ENCODE assay signal across 24 cellular contexts in genomic region chr14:20557212-20557542, GRCh38. TPM values are rescaled to one million over a fixed set of nuclear protein-coding genes. Genes with fewer than 3 reads are reported as not detected.
"Had no signal": no experiment of that assay in that cellular context is flagged by ENCODE, and none has a peak within 500 bp of the region (broad histone marks: within the 10 kb centered on the region; RNA-seq: fewer than 3 reads in every experiment).

No MANE protein-coding gene starts in this region.

- H3K4me3 ChIP-seq: dorsolateral prefrontal cortex, hepatocyte, mucosa of descending colon, ovary, suprapubic skin, thyroid gland, upper lobe of right lung, vagina had no signal

- H3K27ac Mint-ChIP-seq: naive thymus-derived CD8-positive, alpha-beta T cell had no signal

- H3K4me3 Mint-ChIP-seq: naive thymus-derived CD8-positive, alpha-beta T cell had no signal

- H3K27ac ChIP-seq: dorsolateral prefrontal cortex, hepatocyte, ovary, suprapubic skin, thyroid gland, upper lobe of right lung, vagina had no signal

- H3K9me3 Mint-ChIP-seq: naive thymus-derived CD8-positive, alpha-beta T cell had no signal

- H3K79me2 ChIP-seq: hepatocyte had no signal

- H3K4me1 ChIP-seq: suprapubic skin, thyroid gland, vagina had no signal

- H2AFZ ChIP-seq: hepatocyte had no signal

- H3K4me2 ChIP-seq: hepatocyte had no signal

- DNase-seq: cortex of kidney; dorsolateral prefrontal cortex; effector CD8-positive, alpha-beta T cell; head of caudate nucleus; left colon; mucosa of descending colon; naive thymus-derived CD8-positive, alpha-beta T cell; ovary; right cardiac atrium; small intestine; stimulated activated CD4-positive, alpha-beta T cell treated with anti-CD3 and anti-CD28 coated beads, Interleukin-2, amount 100 ng/mL, for 48 hours; stimulated activated naive CD8-positive, alpha-beta T cell treated with anti-CD3 and anti-CD28 coated beads, Interleukin-15, Interleukin-2, amounts not matched to agents 100 U/mL and 50 U/mL, for 24 hours; thyroid gland; upper lobe of right lung had no signal

- H3K36me3 ChIP-seq: ovary, suprapubic skin, thyroid gland, upper lobe of right lung, vagina had no signal

- FAIRE-seq: small intestine had no signal

- H3K27me3 ChIP-seq: hepatocyte, ovary, suprapubic skin, thyroid gland, vagina had no signal

- H3K36me3 Mint-ChIP-seq: naive thymus-derived CD8-positive, alpha-beta T cell had no signal

- H3K9me3 ChIP-seq: mucosa of descending colon, ovary, suprapubic skin, thyroid gland, upper lobe of right lung, vagina had no signal

- ATAC-seq: left colon; mucosa of descending colon; naive thymus-derived CD8-positive, alpha-beta T cell; right cardiac atrium; stimulated activated naive CD8-positive, alpha-beta T cell treated with anti-CD3 and anti-CD28 coated beads, Interleukin-15, Interleukin-2, amounts not matched to agents 100 U/mL and 50 U/mL, for 24 hours had no signal

RNA-seq across cellular contexts. Expression of gene RNASE9, which starts 3.7 kb away (rescaled TPM):
- total RNA-seq: dorsolateral prefrontal cortex; hepatocyte; kidney epithelial cell; left colon; liver; lung microvascular endothelial cell; mesenteric fat pad; mucosa of descending colon; naive thymus-derived CD8-positive, alpha-beta T cell; ovary; posterior vena cava; right cardiac atrium; suprapubic skin; thyroid gland; upper lobe of right lung; vagina had no signal
- polyA plus RNA-seq: esophagus; hepatocyte; liver; naive thymus-derived CD8-positive, alpha-beta T cell; neural cell; ovary; right cardiac atrium; small intestine had no signal

RNA-seq across cellular contexts. Expression of gene RNASE11, which starts 30.6 kb away (rescaled TPM):
- total RNA-seq: dorsolateral prefrontal cortex; hepatocyte; kidney epithelial cell; left colon; liver; lung microvascular endothelial cell; mesenteric fat pad; mucosa of descending colon; naive thymus-derived CD8-positive, alpha-beta T cell; ovary; posterior vena cava; right cardiac atrium; suprapubic skin; thyroid gland; upper lobe of right lung; vagina had no signal
- polyA plus RNA-seq: esophagus; hepatocyte; liver; naive thymus-derived CD8-positive, alpha-beta T cell; neural cell; right cardiac atrium; small intestine had no signal

RNA-seq across cellular contexts. Expression of gene RNASE12, which starts 34.0 kb away (rescaled TPM):
- total RNA-seq: dorsolateral prefrontal cortex; hepatocyte; kidney epithelial cell; left colon; liver; lung microvascular endothelial cell; mesenteric fat pad; mucosa of descending colon; naive thymus-derived CD8-positive, alpha-beta T cell; ovary; posterior vena cava; right cardiac atrium; suprapubic skin; thyroid gland; upper lobe of right lung; vagina had no signal
- polyA plus RNA-seq: esophagus; hepatocyte; liver; naive thymus-derived CD8-positive, alpha-beta T cell; neural cell; ovary; right cardiac atrium; small intestine had no signal

RNA-seq across cellular contexts. Expression of gene RNASE10, which starts 51.8 kb away (rescaled TPM):
- total RNA-seq: hepatocyte, kidney epithelial cell, lung microvascular endothelial cell, mesenteric fat pad, suprapubic skin, thyroid gland, vagina had no signal
- polyA plus RNA-seq: liver, neural cell, right cardiac atrium, small intestine had no signal
